Comparison of ENCODE assay signal across 8 cellular contexts in the genomic region with DNA sequence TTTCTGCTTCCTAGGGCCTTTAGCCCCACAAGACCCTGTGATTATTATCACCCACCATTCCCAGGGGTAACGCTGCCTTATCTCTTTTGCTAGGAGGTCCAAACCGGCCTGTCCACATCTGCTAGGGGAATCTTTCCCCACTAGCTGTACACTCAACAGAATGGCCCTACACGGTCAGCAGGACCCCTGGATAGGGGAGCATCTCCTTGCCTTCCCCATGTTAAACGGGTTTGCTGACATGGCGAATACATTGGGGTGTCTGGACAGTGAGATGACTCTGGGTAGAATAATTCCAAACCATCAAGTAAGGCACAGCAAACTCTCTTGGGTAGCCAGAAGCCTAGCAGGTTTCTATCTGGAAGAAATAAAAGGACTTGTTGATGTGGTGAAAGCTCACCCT. TPM values are rescaled to one million over a fixed set of nuclear protein-coding genes. Genes with fewer than 3 reads are reported as not detected.
DNase-seq lines count a peak whose midpoint lies in the region; ATAC-seq and TF ChIP-seq lines count a peak whose summit lies in the region.

No MANE protein-coding gene starts in this region.

- H3K36me3 Mint-ChIP-seq in glutamatergic neuron (ENCODE audit: unreplicated experiment) = peaks cover 4% of the 10 kb centered on the region
- peaks cover 6% of the 10 kb centered on the region for H3K36me3 Mint-ChIP-seq in stimulated activated effector memory CD8-positive, alpha-beta T cell treated with anti-CD3 and anti-CD28 coated beads, Interleukin-12 subunit alpha, Interleukin-12 subunit beta, amount 100 ng/mL, for 72 hours

- H4K20me1 ChIP-seq in SK-N-SH (ENCODE audit: insufficient read depth) = no peaks in the 10 kb centered on the region

- no peak overlapping the region for H3K27ac Mint-ChIP-seq in glutamatergic neuron (ENCODE audit: unreplicated experiment)
- H3K27ac Mint-ChIP-seq in stimulated activated effector memory CD8-positive, alpha-beta T cell treated with anti-CD3 and anti-CD28 coated beads, Interleukin-12 subunit alpha, Interleukin-12 subunit beta, amount 100 ng/mL, for 72 hours = peak overlapping the region; percentile 87

- H3K27me3 Mint-ChIP-seq in glutamatergic neuron (ENCODE audit: unreplicated experiment) = peaks cover 2% of the 10 kb centered on the region

- no peak for TF ChIP-seq RAD21 in SK-N-SH (IDR thresholded peaks at IDR 0.05; ENCODE audit: low read length)

- peak overlapping the region; percentile 71 to 98 for H3K4me3 ChIP-seq in SK-N-SH (ENCODE audit: low read depth in 2 of 2, low read length in 1 of 2)

- peak overlapping the region; percentile 73 for H3K9ac ChIP-seq in SK-N-SH

- no peak for ATAC-seq in SK-N-SH treated with all-trans-retinoic acid at 6 μM for 48 hours
- ATAC-seq in stimulated activated effector memory CD8-positive, alpha-beta T cell treated with anti-CD3 and anti-CD28 coated beads, Interleukin-12 subunit alpha, Interleukin-12 subunit beta, amount 100 ng/mL, for 72 hours = no peak
- no peak for ATAC-seq in GM21515 (IDR thresholded peaks at IDR 0.05; ENCODE audit: unreplicated experiment)
- ATAC-seq in GM18867 (IDR thresholded peaks at IDR 0.05; ENCODE audit: unreplicated experiment) = no peak

- CTCF ChIA-PET in SK-N-SH (lab: Yijun Ruan, JAX) = interaction anchor here (0.6 to 4.0 kb wide), 5 partner anchors 12 to 316 kb away, joined by 3 to 22 read pairs (median 3); no protein-coding TSS in a partner anchor

- H3K79me2 ChIP-seq in SK-N-SH (ENCODE audit: insufficient read depth) = peaks cover 39% of the 10 kb centered on the region

- H3K4me1 ChIP-seq in SK-N-SH (ENCODE audit: control insufficient read depth in 1 of 2, insufficient read depth in 2 of 2, low read depth in 1 of 2, low read length in 1 of 2) = peaks cover 0 to 14% of the 10 kb centered on the region in 2 experiments; a peak in 1 of 4 replicates

- no peaks in the 10 kb centered on the region for H3K27me3 ChIP-seq in SK-N-SH (ENCODE audit: insufficient read depth)

- H2AFZ ChIP-seq in SK-N-SH (ENCODE audit: low read depth) = peak overlapping the region; percentile 85; the same call in 1 of the 2 replicates

- TF ChIP-seq CTCF in SK-N-SH (IDR thresholded peaks at IDR 0.05) = no peak
- TF ChIP-seq CTCF in VCaP (conservative IDR thresholded peaks at IDR 0.05) = no peak
- TF ChIP-seq CTCF in glutamatergic neuron (IDR thresholded peaks at IDR 0.05; ENCODE audit: partially characterized antibody, unreplicated experiment) = no peak

- no peaks in the 10 kb centered on the region for H3K9me2 ChIP-seq in SK-N-SH

- no peak for TF ChIP-seq EP300 in SK-N-SH (IDR thresholded peaks at IDR 0.05; ENCODE audit: borderline replicate concordance in 1 of 2, low read depth in 1 of 2, low read length in 1 of 2)

- WGBS in SK-N-SH (ENCODE audit: low lambda C conversion rate) = 3% methylated on average over 5 of the region's 5 CpGs

- no peaks in the 10 kb centered on the region for H3K9me3 ChIP-seq in SK-N-SH

- H3K36me3 ChIP-seq in SK-N-SH (replicated peaks in 1 of 2; ENCODE audit: control insufficient read depth in 1 of 2, insufficient read depth in 2 of 2, low read length in 1 of 2) = no peaks in the 10 kb centered on the region

- peak overlapping the region; percentile 90 for H3K4me3 Mint-ChIP-seq in glutamatergic neuron (ENCODE audit: unreplicated experiment)
- peak overlapping the region; percentile 90 for H3K4me3 Mint-ChIP-seq in stimulated activated effector memory CD8-positive, alpha-beta T cell treated with anti-CD3 and anti-CD28 coated beads, Interleukin-12 subunit alpha, Interleukin-12 subunit beta, amount 100 ng/mL, for 72 hours

- H3F3A ChIP-seq in SK-N-SH (replicated peaks; ENCODE audit: insufficient read depth) = no peaks in the 10 kb centered on the region

- peaks cover 3% of the 10 kb centered on the region for H3K9me3 Mint-ChIP-seq in glutamatergic neuron (ENCODE audit: unreplicated experiment)
- no peaks in the 10 kb centered on the region for H3K9me3 Mint-ChIP-seq in stimulated activated effector memory CD8-positive, alpha-beta T cell treated with anti-CD3 and anti-CD28 coated beads, Interleukin-12 subunit alpha, Interleukin-12 subunit beta, amount 100 ng/mL, for 72 hours

- POLR2A ChIA-PET in SK-N-SH (lab: Yijun Ruan, JAX) = no interaction called here

- no peak overlapping the region for H3K27ac ChIP-seq in SK-N-SH (ENCODE audit: low read depth in 2 of 2, low read length in 1 of 2)
- H3K27ac ChIP-seq in VCaP = peak overlapping the region; percentile 72; the same call in 1 of the 2 replicates

- peak overlapping the region; percentile 99 for H3K4me2 ChIP-seq in SK-N-SH

- DNase-seq in SK-N-SH (no peak), glutamatergic neuron (no peak), CD1c-positive myeloid dendritic cell (ENCODE audit: extremely low spot score) (no peak)
- no peak for DNase-seq in stimulated activated effector memory CD8-positive, alpha-beta T cell treated with anti-CD3 and anti-CD28 coated beads, Interleukin-12 subunit alpha, Interleukin-12 subunit beta, amount 100 ng/mL, for 72 hours (ENCODE audit: low spot score in 2 of 2)

- peaks cover 7% of the 10 kb centered on the region for H3K4me1 Mint-ChIP-seq in glutamatergic neuron (ENCODE audit: low read depth, unreplicated experiment)
- H3K4me1 Mint-ChIP-seq in stimulated activated effector memory CD8-positive, alpha-beta T cell treated with anti-CD3 and anti-CD28 coated beads, Interleukin-12 subunit alpha, Interleukin-12 subunit beta, amount 100 ng/mL, for 72 hours = peaks cover 9% of the 10 kb centered on the region

TF ChIP-seq in SK-N-SH, 30 proteins besides CTCF, POLR2A, EP300 and RAD21:
- TF ChIP-seq GATA2 (CRISPR knock-in tag; IDR thresholded peaks at IDR 0.05) (no peak), JUND (IDR thresholded peaks at IDR 0.05) (no peak), ELF1 (IDR thresholded peaks at IDR 0.05) (no peak), SIN3A (IDR thresholded peaks at IDR 0.05; ENCODE audit: borderline replicate concordance, low read depth, low read length) (no peak), GABPA (IDR thresholded peaks at IDR 0.05; ENCODE audit: low read depth) (no peak)
- TF ChIP-seq, protein P1, sequence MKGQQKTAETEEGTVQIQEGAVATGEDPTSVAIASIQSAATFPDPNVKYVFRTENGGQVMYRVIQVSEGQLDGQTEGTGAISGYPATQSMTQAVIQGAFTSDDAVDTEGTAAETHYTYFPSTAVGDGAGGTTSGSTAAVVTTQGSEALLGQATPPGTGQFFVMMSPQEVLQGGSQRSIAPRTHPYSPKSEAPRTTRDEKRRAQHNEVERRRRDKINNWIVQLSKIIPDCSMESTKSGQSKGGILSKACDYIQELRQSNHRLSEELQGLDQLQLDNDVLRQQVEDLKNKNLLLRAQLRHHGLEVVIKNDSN (IDR thresholded peaks at IDR 0.05; ENCODE audit: borderline replicate concordance, low read depth) = no peak
TF ChIP-seq in SK-N-SH: peak in this region for 0.

TF ChIP-seq in SK-N-SH treated with all-trans-retinoic acid at 6 μM for 48 hours, 23 proteins besides CTCF, POLR2A, EP300 and RAD21 (continues in another document):
- no peak for TF ChIP-seq TOX (CRISPR knock-in tag; IDR thresholded peaks at IDR 0.05; ENCODE audit: borderline replicate concordance)
- TF ChIP-seq, protein P2, sequence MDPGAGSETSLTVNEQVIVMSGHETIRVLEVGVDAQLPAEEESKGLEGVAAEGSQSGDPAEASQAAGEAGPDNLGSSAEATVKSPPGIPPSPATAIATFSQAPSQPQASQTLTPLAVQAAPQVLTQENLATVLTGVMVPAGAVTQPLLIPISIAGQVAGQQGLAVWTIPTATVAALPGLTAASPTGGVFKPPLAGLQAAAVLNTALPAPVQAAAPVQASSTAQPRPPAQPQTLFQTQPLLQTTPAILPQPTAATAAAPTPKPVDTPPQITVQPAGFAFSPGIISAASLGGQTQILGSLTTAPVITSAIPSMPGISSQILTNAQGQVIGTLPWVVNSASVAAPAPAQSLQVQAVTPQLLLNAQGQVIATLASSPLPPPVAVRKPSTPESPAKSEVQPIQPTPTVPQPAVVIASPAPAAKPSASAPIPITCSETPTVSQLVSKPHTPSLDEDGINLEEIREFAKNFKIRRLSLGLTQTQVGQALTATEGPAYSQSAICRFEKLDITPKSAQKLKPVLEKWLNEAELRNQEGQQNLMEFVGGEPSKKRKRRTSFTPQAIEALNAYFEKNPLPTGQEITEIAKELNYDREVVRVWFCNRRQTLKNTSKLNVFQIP (CRISPR knock-in tag; IDR thresholded peaks at IDR 0.05; ENCODE audit: borderline replicate concordance, low read depth) = no peak
- TF ChIP-seq CSDC2 (CRISPR knock-in tag; IDR thresholded peaks at IDR 0.05) = no peak
- TF ChIP-seq RARB (CRISPR knock-in tag; IDR thresholded peaks at IDR 0.05) = no peak
- TF ChIP-seq TCF4 (CRISPR knock-in tag; IDR thresholded peaks at IDR 0.05; ENCODE audit: borderline replicate concordance) = no peak
- no peak for TF ChIP-seq ZFP30 (CRISPR knock-in tag; IDR thresholded peaks at IDR 0.05)
- TF ChIP-seq ZNF8 (CRISPR knock-in tag; IDR thresholded peaks at IDR 0.05) = no peak
- no peak for TF ChIP-seq ZFP3 (CRISPR knock-in tag; IDR thresholded peaks at IDR 0.05)
- TF ChIP-seq ZNF565 (CRISPR knock-in tag; conservative IDR thresholded peaks at IDR 0.05; ENCODE audit: low read depth) = no peak
- no peak for TF ChIP-seq GLIS3 (CRISPR knock-in tag; IDR thresholded peaks at IDR 0.05)
- TF ChIP-seq ARNTL (CRISPR knock-in tag; IDR thresholded peaks at IDR 0.05; ENCODE audit: borderline replicate concordance, low read depth) = no peak
- TF ChIP-seq SNAI2 (CRISPR knock-in tag; IDR thresholded peaks at IDR 0.05) = no peak
- TF ChIP-seq ESRRG (CRISPR knock-in tag; IDR thresholded peaks at IDR 0.05) = no peak

RNA-seq across cellular contexts. Expression of a gene that starts 0.7 kb away (rescaled TPM):
- 8.1 and 12.8 TPM in 2 replicates for polyA plus RNA-seq in SK-N-SH (2012; rRNA removed)
- 4.8 and 7.6 TPM in 2 replicates for polyA plus RNA-seq in SK-N-SH (2012; cell fraction: cytosol; rRNA removed)
- 39.1 and 62.4 TPM in 2 replicates for polyA plus RNA-seq in SK-N-SH (2012; cell fraction: nucleus; rRNA removed)
- total RNA-seq in glutamatergic neuron (ENCODE audit: unreplicated experiment) = 11.3 TPM

RNA-seq across cellular contexts. Expression of a gene that starts 14.0 kb away (rescaled TPM):
- 0.53 and 1.7 TPM in 2 replicates for polyA plus RNA-seq in SK-N-SH (2012; rRNA removed)
- polyA plus RNA-seq in SK-N-SH (2012; cell fraction: cytosol; rRNA removed) = 0.51 and 1.9 TPM in 2 replicates
- 4.1 and 6.6 TPM in 2 replicates for polyA plus RNA-seq in SK-N-SH (2012; cell fraction: nucleus; rRNA removed)
- 518 TPM for total RNA-seq in glutamatergic neuron (ENCODE audit: unreplicated experiment)

RNA-seq across cellular contexts. Expression of a gene that starts 41.9 kb away (rescaled TPM):
- polyA plus RNA-seq in SK-N-SH (2012; rRNA removed) = 22.6 and 25.8 TPM in 2 replicates
- 2.0 and 3.0 TPM in 2 replicates for polyA plus RNA-seq in SK-N-SH (2012; cell fraction: cytosol; rRNA removed)
- 187 and 223 TPM in 2 replicates for polyA plus RNA-seq in SK-N-SH (2012; cell fraction: nucleus; rRNA removed)
- total RNA-seq in glutamatergic neuron (ENCODE audit: unreplicated experiment) = 0.54 TPM

RNA-seq across cellular contexts. Expression of a gene that starts 48.0 kb away (rescaled TPM):
- polyA plus RNA-seq in SK-N-SH (2012; rRNA removed) = 0.23 and 0.36 TPM in 2 replicates
- polyA plus RNA-seq in SK-N-SH (2012; cell fraction: cytosol; rRNA removed) = 0.06 and 0.09 TPM in 2 replicates
- 2.0 and 2.4 TPM in 2 replicates for polyA plus RNA-seq in SK-N-SH (2012; cell fraction: nucleus; rRNA removed)
- 8.6 TPM for total RNA-seq in glutamatergic neuron (ENCODE audit: unreplicated experiment)

RNA-seq across cellular contexts. Expression of a gene that starts 52.6 kb away (rescaled TPM):
- polyA plus RNA-seq in SK-N-SH (2012; rRNA removed) = 2.6 and 3.4 TPM in 2 replicates
- 1.6 and 2.2 TPM in 2 replicates for polyA plus RNA-seq in SK-N-SH (2012; cell fraction: cytosol; rRNA removed)
- polyA plus RNA-seq in SK-N-SH (2012; cell fraction: nucleus; rRNA removed) = 1.6 and 3.8 TPM in 2 replicates
- 4.2 TPM for total RNA-seq in glutamatergic neuron (ENCODE audit: unreplicated experiment)
